ENCODE assay signal across 8 cellular contexts in the genomic region with DNA sequence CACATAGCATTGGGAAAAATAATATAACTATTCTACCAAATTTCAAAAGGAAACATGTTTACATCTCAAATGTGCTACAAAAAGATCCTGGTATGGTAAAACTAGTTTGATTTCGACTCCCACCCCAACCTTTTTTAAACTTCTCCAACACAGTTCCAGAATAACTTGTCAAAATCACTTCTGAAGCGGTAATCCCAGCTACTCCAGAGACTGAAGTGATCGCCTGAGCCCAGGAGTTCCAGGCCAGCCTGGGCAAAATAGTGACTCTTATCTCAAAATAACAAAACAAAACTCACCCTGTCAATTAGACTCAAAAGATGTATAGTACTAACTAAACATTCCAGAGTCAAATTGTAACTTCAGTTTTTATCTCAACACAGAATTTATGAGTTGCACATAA.
DNase-seq lines count a peak whose midpoint lies in the region; ATAC-seq, FAIRE-seq and TF ChIP-seq lines count a peak whose summit lies in the region.

No MANE protein-coding gene starts in this region.

- no peak for TF ChIP-seq POLR2A in endothelial cell of umbilical vein (IDR thresholded peaks at IDR 0.05; ENCODE audit: low read depth, low read length)

- no peak for ATAC-seq in CD8-positive, alpha-beta T cell
- ATAC-seq in Panc1 (no peak), GM21526 (IDR thresholded peaks at IDR 0.05; ENCODE audit: low FRiP score, unreplicated experiment) (no peak)

- peaks cover 20% of the 10 kb centered on the region for H3K4me1 ChIP-seq in CD8-positive, alpha-beta T cell (ENCODE audit: insufficient read depth, low read length)
- H3K4me1 ChIP-seq in Panc1 (ENCODE audit: control insufficient read depth, insufficient read depth, low read length) (peaks cover 22% of the 10 kb centered on the region), endothelial cell of umbilical vein (ENCODE audit: control insufficient read depth, extremely low read depth, insufficient read depth, low read length) (peaks cover 15% of the 10 kb centered on the region), parathyroid adenoma (no peaks in the 10 kb centered on the region)

- POLR2A ChIA-PET in CD8-positive, alpha-beta T cell (lab: Charles Lee) = interaction anchor here (0.6 to 2.0 kb wide), 3 partner anchors 12 to 124 kb away, joined by 3 to 18 read pairs (median 8); no protein-coding TSS in a partner anchor
- POLR2A ChIA-PET in Panc1 (lab: Charles Lee) (no interaction called here), endothelial cell of umbilical vein (lab: Charles Lee) (no interaction called here)

- H3K9me3 ChIP-seq in CD8-positive, alpha-beta T cell (ENCODE audit: low read length) = no peaks in the 10 kb centered on the region
- no peaks in the 10 kb centered on the region for H3K9me3 ChIP-seq in Panc1 (ENCODE audit: control insufficient read depth, insufficient read depth, low read depth, low read length)
- H3K9me3 ChIP-seq in endothelial cell of umbilical vein (replicated peaks; ENCODE audit: control insufficient read depth, insufficient read depth, low read length) = no peaks in the 10 kb centered on the region
- H3K9me3 ChIP-seq in parathyroid adenoma (ENCODE audit: control insufficient read depth, low read length) = no peaks in the 10 kb centered on the region

- peak overlapping the region; percentile 55 for H3K27ac ChIP-seq in CD8-positive, alpha-beta T cell (ENCODE audit: low read depth, low read length)
- H3K27ac ChIP-seq in Panc1 (ENCODE audit: low read length) (peak overlapping the region; percentile 73), endothelial cell of umbilical vein (ENCODE audit: insufficient read depth, low read depth, low read length) (peak overlapping the region; percentile 15), parathyroid adenoma (peak overlapping the region; percentile 53)

- H2AFZ ChIP-seq in endothelial cell of umbilical vein (ENCODE audit: low read depth, low read length) = no peak overlapping the region
- H2AFZ ChIP-seq in parathyroid adenoma = no peak overlapping the region

- H3K36me3 ChIP-seq in CD8-positive, alpha-beta T cell (ENCODE audit: insufficient read depth, low read length) = no peaks in the 10 kb centered on the region
- no peaks in the 10 kb centered on the region for H3K36me3 ChIP-seq in Panc1 (ENCODE audit: control insufficient read depth, insufficient read depth, low read length)
- H3K36me3 ChIP-seq in endothelial cell of umbilical vein (ENCODE audit: control insufficient read depth in 2 of 2, extremely low read depth in 1 of 2, insufficient read depth in 2 of 2, low read length in 2 of 2) = no peaks in the 10 kb centered on the region
- no peaks in the 10 kb centered on the region for H3K36me3 ChIP-seq in parathyroid adenoma (ENCODE audit: control insufficient read depth, insufficient read depth, low read length)

- intact Hi-C loops in CD8-positive, alpha-beta T cell (cut with DNase I, micrococcal nuclease) = loop anchor here (2.0 to 5.0 kb wide), 2 partner anchors 15 to 69 kb away; partner anchors contain the start of gene RNF38 (in 1 of the 2)
- intact Hi-C loops in Panc1 (cut with micrococcal nuclease; ENCODE audit: unreplicated experiment) = no loop called here
- intact Hi-C loops in endothelial cell of umbilical vein (cut with micrococcal nuclease) = no loop called here

- peak; percentile 31 for FAIRE-seq in endothelial cell of umbilical vein (lab: Jason Lieb, UNC)

- peaks cover 42% of the 10 kb centered on the region for H3K4me1 Mint-ChIP-seq in CD8-positive, alpha-beta T cell (ENCODE audit: low read depth)

- CTCF ChIA-PET in CD8-positive, alpha-beta T cell (lab: Charles Lee) = interaction anchor here (0.6 to 1.5 kb wide), 3 partner anchors 15 to 54 kb away, joined by 3 read pairs; no protein-coding TSS in a partner anchor
- CTCF ChIA-PET in Panc1 (lab: Charles Lee) (interaction anchor here (0.5 to 0.6 kb wide), 2 partner anchors 85 to 94 kb away, joined by 3 to 5 read pairs; no protein-coding TSS in a partner anchor), endothelial cell of umbilical vein (lab: Charles Lee) (interaction anchor here (1.1 to 2.1 kb wide), 4 partner anchors 14 to 64 kb away, joined by 4 to 11 read pairs (median 8); no protein-coding TSS in a partner anchor)

- H3K36me3 Mint-ChIP-seq in CD8-positive, alpha-beta T cell = no peaks in the 10 kb centered on the region

- no peak for TF ChIP-seq CTCF in CD8-positive, alpha-beta T cell (IDR thresholded peaks at IDR 0.05)
- TF ChIP-seq CTCF in Panc1 (IDR thresholded peaks at IDR 0.05) (no peak), endothelial cell of umbilical vein (IDR thresholded peaks at IDR 0.05; ENCODE audit: extremely low read depth in 1 of 2, insufficient read depth in 1 of 2, low read depth in 1 of 2, low read length in 2 of 2) (no peak), parathyroid adenoma (IDR thresholded peaks at IDR 0.05) (no peak)

- no peaks in the 10 kb centered on the region for H3K9me1 ChIP-seq in endothelial cell of umbilical vein (replicated peaks; ENCODE audit: control insufficient read depth, extremely low read depth, insufficient read depth, low read length)

- peak overlapping the region; percentile 68 for H3K4me3 Mint-ChIP-seq in CD8-positive, alpha-beta T cell

- no peaks in the 10 kb centered on the region for H3K27me3 Mint-ChIP-seq in CD8-positive, alpha-beta T cell (ENCODE audit: low read depth)

- H3K9me3 Mint-ChIP-seq in CD8-positive, alpha-beta T cell = no peaks in the 10 kb centered on the region

- peak overlapping the region; percentile 32 for H3K9ac ChIP-seq in endothelial cell of umbilical vein (replicated peaks; ENCODE audit: extremely low read depth, insufficient read depth, low read length)
- no peak overlapping the region for H3K9ac ChIP-seq in parathyroid adenoma

- H3K4me2 ChIP-seq in endothelial cell of umbilical vein (ENCODE audit: insufficient read depth, low read length) (peak overlapping the region; percentile 88), parathyroid adenoma (ENCODE audit: low read length) (no peak overlapping the region)

- H3K79me2 ChIP-seq in endothelial cell of umbilical vein (ENCODE audit: control insufficient read depth, insufficient read depth, low read length) (peaks cover 42% of the 10 kb centered on the region), parathyroid adenoma (no peaks in the 10 kb centered on the region)

- no peaks in the 10 kb centered on the region for H3K27me3 ChIP-seq in CD8-positive, alpha-beta T cell (ENCODE audit: insufficient read depth, low read length)
- H3K27me3 ChIP-seq in Panc1 (ENCODE audit: control insufficient read depth, insufficient read depth, low read length) = no peaks in the 10 kb centered on the region
- no peaks in the 10 kb centered on the region for H3K27me3 ChIP-seq in endothelial cell of umbilical vein (ENCODE audit: control insufficient read depth in 2 of 2, insufficient read depth in 2 of 2, low read length in 2 of 2)
- no peaks in the 10 kb centered on the region for H3K27me3 ChIP-seq in parathyroid adenoma (ENCODE audit: control insufficient read depth, insufficient read depth, low read length)

- no peaks in the 10 kb centered on the region for H4K20me1 ChIP-seq in endothelial cell of umbilical vein (replicated peaks; ENCODE audit: control insufficient read depth, extremely low read depth, insufficient read depth, low read length)

- no TSS peak for BruUV-seq in Panc1 (replicated peaks; lab: Mats Ljungman, UMichigan)
- no TSS peak for BruUV-seq in endothelial cell of umbilical vein (replicated peaks; lab: Mats Ljungman, UMichigan)

- peak overlapping the region; percentile 43 for H3K4me3 ChIP-seq in CD8-positive, alpha-beta T cell (ENCODE audit: low read depth, low read length)
- H3K4me3 ChIP-seq in Panc1 (ENCODE audit: low read depth in 2 of 2, low read length in 2 of 2) = peak overlapping the region in 1 of 2 experiments; percentile 6; a peak in 2 of 4 replicates
- peak overlapping the region in 1 of 3 experiments; percentile 56 for H3K4me3 ChIP-seq in endothelial cell of umbilical vein (replicated peaks in 1 of 3; ENCODE audit: insufficient read depth in 1 of 3, low read depth in 1 of 3, low read length in 3 of 3)
- no peak overlapping the region for H3K4me3 ChIP-seq in parathyroid adenoma (ENCODE audit: low read depth, low read length)

- in situ Hi-C loops in Panc1 (cut with HindIII; ENCODE audit: low pct_unique_long_range_greater_than_20kb, low sequenced_read_pairs) = no loop called here

- H3K27ac Mint-ChIP-seq in CD8-positive, alpha-beta T cell = peak overlapping the region; percentile 93

- dilution Hi-C loops in endothelial cell of umbilical vein (cut with MboI; ENCODE audit: extremely low pct_ligation_motif_present, low sequenced_read_pairs) = no loop called here

- DNase-seq in CD8-positive, alpha-beta T cell = no peak
- DNase-seq in Panc1 (ENCODE audit: low read depth, low spot score) (no peak), endothelial cell of umbilical vein (ENCODE audit: low read depth, low spot score) (peak; percentile 34), NCI-H1436 (lab: John Stamatoyannopoulos, UW) (no peak)
- DNase-seq in stimulated activated naive CD4-positive, alpha-beta T cell (lab: John Stamatoyannopoulos, UW) = no peak
- no peak for DNase-seq in stimulated activated CD4-positive, alpha-beta T cell treated with anti-CD3 and anti-CD28 coated beads, Interleukin-2, amount 100 ng/mL, for 24 hours

TF ChIP-seq in endothelial cell of umbilical vein, 7 proteins besides CTCF, POLR2A, EP300 and RAD21:
- TF ChIP-seq MYC (IDR thresholded peaks at IDR 0.05; ENCODE audit: low read depth, low read length) = no peak
- no peak for TF ChIP-seq GATA2 (IDR thresholded peaks at IDR 0.05; ENCODE audit: insufficient read depth, insufficient read length, low read depth, low read length)
- TF ChIP-seq, protein P1, sequence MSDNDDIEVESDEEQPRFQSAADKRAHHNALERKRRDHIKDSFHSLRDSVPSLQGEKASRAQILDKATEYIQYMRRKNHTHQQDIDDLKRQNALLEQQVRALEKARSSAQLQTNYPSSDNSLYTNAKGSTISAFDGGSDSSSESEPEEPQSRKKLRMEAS (IDR thresholded peaks at IDR 0.05; ENCODE audit: insufficient read depth, insufficient read length) = no peak
- no peak for TF ChIP-seq EZH2 (IDR thresholded peaks at IDR 0.05; ENCODE audit: borderline replicate concordance, low read depth, low read length, severe bottlenecking)
- TF ChIP-seq FOS (IDR thresholded peaks at IDR 0.05; ENCODE audit: borderline replicate concordance, insufficient read depth, low read length) = no peak

Comparison
In these comparisons a context has a peak if more than half of its experiments do, and no peak if none do; other contexts are left out.
1. H3K27ac ChIP-seq: peak in every context shown above with its lines; median percentile 73 in Panc1; 55 in CD8-positive, alpha-beta T cell; 53 in parathyroid adenoma; 15 in endothelial cell of umbilical vein.
2. intact Hi-C loops: an anchor here in CD8-positive, alpha-beta T cell (2.0 to 5.0 kb wide); none called in Panc1 and endothelial cell of umbilical vein.